1 cellular context compared by ENCODE assay signal in the genomic region with DNA sequence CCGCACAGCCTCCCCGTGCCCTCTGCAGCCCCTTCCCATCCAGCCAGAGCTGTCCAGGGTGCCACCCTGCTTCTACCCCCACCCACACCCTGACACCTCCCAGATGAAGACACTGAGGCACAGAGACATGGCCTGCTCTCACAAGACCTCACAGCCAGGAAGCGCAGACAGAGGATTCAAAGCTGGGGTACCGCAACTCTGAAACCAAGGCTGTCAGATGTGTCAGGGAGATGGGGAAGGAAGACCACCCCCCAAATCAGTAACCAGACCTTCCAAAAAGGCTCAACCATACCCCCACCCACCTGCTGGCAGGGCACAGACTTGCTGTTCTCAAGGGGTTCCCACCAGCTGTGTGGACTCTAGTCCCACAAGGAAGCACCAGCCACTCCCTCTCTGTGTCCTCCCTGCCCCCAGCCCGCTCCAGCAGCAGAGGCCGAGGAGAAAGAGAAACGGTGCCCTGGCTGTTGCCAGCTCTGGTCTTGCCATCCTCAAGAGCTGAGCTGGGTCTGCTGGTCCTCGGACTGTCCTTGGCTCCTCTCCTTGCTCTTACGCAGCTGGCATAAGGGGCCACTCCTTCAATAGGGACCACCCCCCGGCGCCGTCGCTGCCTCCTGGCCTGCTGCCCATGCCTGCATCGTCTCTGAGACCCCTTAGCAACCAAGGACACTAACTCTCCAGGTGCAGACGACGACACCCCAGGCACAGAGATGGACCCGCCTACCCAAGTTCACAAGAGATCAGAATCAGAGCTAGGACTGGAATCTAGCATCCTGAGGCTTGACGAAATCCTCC.
TF ChIP-seq lines count a peak whose summit lies in the region.

No MANE protein-coding gene starts in this region.

TF ChIP-seq in H1, 55 proteins besides CTCF, POLR2A, EP300 and RAD21:
- TF ChIP-seq SAP30 (IDR thresholded peaks at IDR 0.05; ENCODE audit: insufficient read depth, insufficient replicate concordance, low read length) (no peak), ATF3 (IDR thresholded peaks at IDR 0.05; ENCODE audit: insufficient read depth, low read depth, low read length) (no peak), KDM1A (IDR thresholded peaks at IDR 0.05; ENCODE audit: borderline replicate concordance, low read length) (no peak), SP1 (IDR thresholded peaks at IDR 0.05; ENCODE audit: low read depth, low read length) (no peak), ZNF274 (IDR thresholded peaks at IDR 0.05; ENCODE audit: borderline replicate concordance, extremely low read depth, low read length) (no peak), PHF8 (conservative IDR thresholded peaks at IDR 0.05; ENCODE audit: low read depth, low read length) (no peak), CHD1 (IDR thresholded peaks at IDR 0.05; ENCODE audit: low read depth, low read length) (no peak), TAF1 (IDR thresholded peaks at IDR 0.05; ENCODE audit: low read depth, low read length) (no peak), SIX5 (IDR thresholded peaks at IDR 0.05; ENCODE audit: low read depth, low read length) (no peak), JUND (IDR thresholded peaks at IDR 0.05; ENCODE audit: low read length) (no peak), SP4 (IDR thresholded peaks at IDR 0.05; ENCODE audit: low read length) (no peak), SP2 (IDR thresholded peaks at IDR 0.05; ENCODE audit: low read length) (no peak), YY1 (IDR thresholded peaks at IDR 0.05; ENCODE audit: low read depth, low read length) (no peak), NANOG (IDR thresholded peaks at IDR 0.05; ENCODE audit: insufficient read depth, low read depth, low read length, poor library complexity, severe bottlenecking) (no peak), SRF (IDR thresholded peaks at IDR 0.05; ENCODE audit: low read depth, low read length) (no peak)
